22 cellular contexts compared by ENCODE assay signal in the genomic region with DNA sequence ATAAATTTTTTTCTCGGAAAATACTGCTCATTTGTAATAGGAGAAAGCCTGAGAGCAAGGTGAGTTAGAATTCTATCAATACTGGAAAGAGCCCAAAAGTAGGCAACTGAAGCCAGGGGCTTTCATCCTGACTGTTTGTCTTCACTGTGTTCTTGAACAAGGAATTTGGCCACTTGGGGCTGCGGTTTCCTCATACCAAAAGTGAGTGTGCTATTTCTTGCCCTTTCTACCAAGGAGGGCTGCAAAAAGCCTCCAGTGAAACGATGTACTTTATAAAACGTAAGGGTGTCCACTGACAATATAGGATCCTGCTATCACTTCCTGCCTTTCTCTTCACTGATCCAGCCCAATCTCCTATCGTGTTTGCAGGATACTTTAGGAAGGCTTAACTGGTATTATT.
"Had no signal": no experiment of that assay in that cellular context is flagged by ENCODE, and none has a peak within 500 bp of the region (broad histone marks: within the 10 kb centered on the region; RNA-seq: fewer than 3 reads in every experiment).

No MANE protein-coding gene starts in this region.

- H3K27me3 Mint-ChIP-seq: activated CD4-positive, alpha-beta T cell treated with anti-CD3 and anti-CD28 coated beads, Interleukin-2, amount 10 ng/mL, durations not matched to agents 7 days and 5 days; activated naive CD4-positive, alpha-beta T cell treated with anti-CD3 and anti-CD28 coated beads, Interleukin-2, amount 10 ng/mL, durations not matched to agents 7 days and 5 days; activated naive CD8-positive, alpha-beta T cell treated with anti-CD3 and anti-CD28 coated beads, Interleukin-2, amount 50 U/mL, for 24 hours; stimulated activated memory B cell treated with anti-CD40 and anti-IgM and Interleukin-4, amounts not matched to agents 10 μg/mL and 1 μg/mL and 100 μg/mL, for 72 hours had no signal

- ATAC-seq: activated CD4-positive, CD25-positive, alpha-beta regulatory T cell treated with anti-CD3 and anti-CD28 coated beads, Interleukin-2, amount 50 U/mL, for 24 hours; activated naive CD8-positive, alpha-beta T cell treated with anti-CD3 and anti-CD28 coated beads, Interleukin-2, amount 50 U/mL, for 24 hours; foreskin keratinocyte; naive thymus-derived CD8-positive, alpha-beta T cell; stimulated activated memory B cell treated with anti-CD40 and anti-IgM and Interleukin-4, amounts not matched to agents 10 μg/mL and 1 μg/mL and 100 μg/mL, for 72 hours had no signal

- H3K4me1 ChIP-seq: colonic mucosa, foreskin keratinocyte, left ventricle myocardium inferior, sigmoid colon, spleen, testis had no signal

- FAIRE-seq: kidney had no signal

- H3K27me3 ChIP-seq: colonic mucosa, foreskin keratinocyte, sigmoid colon, testis had no signal

- H3K27ac ChIP-seq: colonic mucosa, foreskin keratinocyte, left ventricle myocardium inferior, sigmoid colon, spleen, testis had no signal

- H3K9me3 ChIP-seq: colonic mucosa, left ventricle myocardium inferior, sigmoid colon, spleen, testis had no signal

- H3K4me1 Mint-ChIP-seq: activated CD4-positive, alpha-beta T cell treated with anti-CD3 and anti-CD28 coated beads, Interleukin-2, amount 10 ng/mL, durations not matched to agents 7 days and 5 days; activated naive CD4-positive, alpha-beta T cell treated with anti-CD3 and anti-CD28 coated beads, Interleukin-2, amount 10 ng/mL, durations not matched to agents 7 days and 5 days; activated naive CD8-positive, alpha-beta T cell treated with anti-CD3 and anti-CD28 coated beads, Interleukin-2, amount 50 U/mL, for 24 hours; central memory CD8-positive, alpha-beta T cell; naive thymus-derived CD8-positive, alpha-beta T cell; stimulated activated memory B cell treated with anti-CD40 and anti-IgM and Interleukin-4, amounts not matched to agents 10 μg/mL and 1 μg/mL and 100 μg/mL, for 72 hours had no signal

- H3K4me3 ChIP-seq: colonic mucosa, left ventricle myocardium inferior, sigmoid colon, spleen, testis had no signal

- H3K36me3 ChIP-seq: colonic mucosa, left ventricle myocardium inferior, sigmoid colon, spleen had no signal

- H3K9me3 Mint-ChIP-seq: activated CD4-positive, alpha-beta T cell treated with anti-CD3 and anti-CD28 coated beads, Interleukin-2, amount 10 ng/mL, durations not matched to agents 7 days and 5 days; activated naive CD4-positive, alpha-beta T cell treated with anti-CD3 and anti-CD28 coated beads, Interleukin-2, amount 10 ng/mL, durations not matched to agents 7 days and 5 days; activated naive CD8-positive, alpha-beta T cell treated with anti-CD3 and anti-CD28 coated beads, Interleukin-2, amount 50 U/mL, for 24 hours; central memory CD8-positive, alpha-beta T cell; naive thymus-derived CD8-positive, alpha-beta T cell; stimulated activated memory B cell treated with anti-CD40 and anti-IgM and Interleukin-4, amounts not matched to agents 10 μg/mL and 1 μg/mL and 100 μg/mL, for 72 hours had no signal

- DNase-seq: activated CD4-positive, alpha-beta T cell treated with anti-CD3 and anti-CD28 coated beads, Interleukin-2, amount 10 ng/mL, durations not matched to agents 7 days and 5 days; activated CD8-positive, alpha-beta memory T cell treated with anti-CD3 and anti-CD28 coated beads, Interleukin-2, amount 50 U/mL, for 48 hours; activated effector memory CD4-positive, alpha-beta T cell treated with Interleukin-2 at 50 U/mL for 16 hours; activated naive CD4-positive, alpha-beta T cell treated with anti-CD3 and anti-CD28 coated beads, Interleukin-2, amount 10 ng/mL, durations not matched to agents 7 days and 5 days; activated naive CD8-positive, alpha-beta T cell treated with anti-CD3 and anti-CD28 coated beads, Interleukin-2, amount 50 U/mL, for 24 hours; activated T-cell treated with anti-CD3 and anti-CD28 coated beads, Interleukin-2, amount 50 U/mL, for 48 hours; anterior cingulate cortex; colonic mucosa; foreskin keratinocyte; kidney; left ventricle myocardium inferior; mesenchymal stem cell; naive thymus-derived CD8-positive, alpha-beta T cell; nucleus accumbens; posterior cingulate gyrus; sigmoid colon; spleen; stimulated activated CD4-positive, alpha-beta T cell treated with anti-CD3 and anti-CD28 coated beads, Interleukin-4, amount 100 ng/mL, for 4 hours; testis had no signal

- H3K4me3 Mint-ChIP-seq: activated CD4-positive, alpha-beta T cell treated with anti-CD3 and anti-CD28 coated beads, Interleukin-2, amount 10 ng/mL, durations not matched to agents 7 days and 5 days; activated naive CD4-positive, alpha-beta T cell treated with anti-CD3 and anti-CD28 coated beads, Interleukin-2, amount 10 ng/mL, durations not matched to agents 7 days and 5 days; activated naive CD8-positive, alpha-beta T cell treated with anti-CD3 and anti-CD28 coated beads, Interleukin-2, amount 50 U/mL, for 24 hours; central memory CD8-positive, alpha-beta T cell; naive thymus-derived CD8-positive, alpha-beta T cell; stimulated activated memory B cell treated with anti-CD40 and anti-IgM and Interleukin-4, amounts not matched to agents 10 μg/mL and 1 μg/mL and 100 μg/mL, for 72 hours had no signal

- H3K27ac Mint-ChIP-seq: activated CD4-positive, alpha-beta T cell treated with anti-CD3 and anti-CD28 coated beads, Interleukin-2, amount 10 ng/mL, durations not matched to agents 7 days and 5 days; activated naive CD4-positive, alpha-beta T cell treated with anti-CD3 and anti-CD28 coated beads, Interleukin-2, amount 10 ng/mL, durations not matched to agents 7 days and 5 days; activated naive CD8-positive, alpha-beta T cell treated with anti-CD3 and anti-CD28 coated beads, Interleukin-2, amount 50 U/mL, for 24 hours; naive thymus-derived CD8-positive, alpha-beta T cell; stimulated activated memory B cell treated with anti-CD40 and anti-IgM and Interleukin-4, amounts not matched to agents 10 μg/mL and 1 μg/mL and 100 μg/mL, for 72 hours had no signal

- H3K36me3 Mint-ChIP-seq: activated naive CD4-positive, alpha-beta T cell treated with anti-CD3 and anti-CD28 coated beads, Interleukin-2, amount 10 ng/mL, durations not matched to agents 7 days and 5 days; naive thymus-derived CD8-positive, alpha-beta T cell; stimulated activated memory B cell treated with anti-CD40 and anti-IgM and Interleukin-4, amounts not matched to agents 10 μg/mL and 1 μg/mL and 100 μg/mL, for 72 hours had no signal
